Comparison of ENCODE assay signal across 8 cellular contexts in the genomic region with DNA sequence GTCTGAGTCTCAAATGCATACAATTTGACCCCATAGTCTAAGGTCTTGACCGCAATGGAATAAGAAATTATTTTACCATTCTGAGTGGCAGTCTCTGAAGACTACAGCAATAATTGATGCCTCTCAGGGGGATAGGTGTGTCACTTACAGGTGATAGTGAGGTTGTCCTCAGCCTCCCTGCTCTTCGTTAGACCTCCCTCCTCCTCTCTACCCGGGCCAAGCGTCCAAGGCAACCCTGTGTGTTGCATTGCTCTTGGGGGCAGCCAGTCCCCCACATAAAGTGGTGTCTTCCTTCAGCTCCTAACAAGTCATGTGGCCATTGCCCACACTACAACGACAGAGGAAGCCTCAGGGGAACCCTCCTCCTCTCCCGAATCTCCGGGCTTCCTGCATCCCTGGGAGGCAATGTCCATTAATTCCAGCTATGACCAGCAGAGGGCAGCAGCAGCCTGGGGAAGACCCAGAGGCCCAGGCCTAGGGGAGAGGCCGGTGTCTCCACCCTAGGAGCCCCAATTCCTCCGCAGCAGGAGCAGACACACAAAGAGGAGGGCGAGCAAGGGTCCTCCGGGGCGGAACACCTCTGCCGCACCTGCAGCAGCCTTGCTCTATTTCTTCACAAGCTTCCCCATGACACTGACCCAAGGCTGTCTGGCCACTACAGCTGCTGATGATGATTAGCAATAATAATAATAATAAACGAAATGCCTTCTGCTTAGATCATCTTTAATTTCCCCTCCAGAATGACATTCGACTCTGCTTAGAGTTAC.
A peak's percentile ranks its signal among the peaks of the same experiment; 100 is the strongest.
DNase-seq lines count a peak whose midpoint lies in the region; ATAC-seq and TF ChIP-seq lines count a peak whose summit lies in the region.

No MANE protein-coding gene starts in this region.

- TF ChIP-seq CTCF in ascending aorta (IDR thresholded peaks at IDR 0.05), result peak; percentile 56 to 83 (median 81)

- H3K4me3 ChIP-seq in ascending aorta, result no peak overlapping the region

- H3K27ac ChIP-seq in ascending aorta, result no peak overlapping the region

- H3K9me3 ChIP-seq in ascending aorta, result no peaks in the 10 kb centered on the region

- no peaks in the 10 kb centered on the region for H3K27me3 ChIP-seq in ascending aorta

- in situ Hi-C loops in Caki2 (cut with HindIII; ENCODE audit: low pct_unique_long_range_greater_than_20kb, low sequenced_read_pairs), result no loop called here

- H3K36me3 ChIP-seq in ascending aorta, result no peaks in the 10 kb centered on the region

- DNase-seq in Caki2 (ENCODE audit: low read depth) (peak; percentile 60), Kasumi-1 (lab: John Stamatoyannopoulos, UW) (peak; percentile 55 to 72), T-helper 2 cell (peak in 3 of 5 experiments; percentile 31 to 53 (median 33)), ascending aorta (ENCODE audit: low spot score in 2 of 2) (peak in 1 of 2 donors; percentile 82), hypothalamus (lab: John Stamatoyannopoulos, UW) (peak in 43 of 51 donors; percentile 8 to 78 (median 47))
- peak; percentile 48 to 76 for DNase-seq in stimulated activated CD4-positive, alpha-beta T cell treated with anti-CD3 and anti-CD28 coated beads, Interleukin-12 subunit alpha, Interleukin-12 subunit beta, amount 100 ng/mL, for 24 hours (ENCODE audit: low read depth in 2 of 2)

- H3K4me1 ChIP-seq in ascending aorta, result peaks cover 0 to 12% of the 10 kb centered on the region in 2 donors

- intact Hi-C loops in ascending aorta (cut with DNase I), result loop anchor here (5.0 to 10.0 kb wide), 2 partner anchors 154 to 374 kb away; no protein-coding TSS in a partner anchor

- ATAC-seq in GM21423 (IDR thresholded peaks at IDR 0.05; ENCODE audit: unreplicated experiment) (peak; percentile 70), GM19397 (IDR thresholded peaks at IDR 0.05; ENCODE audit: unreplicated experiment) (no peak)
